ENCODE assay signal across 16 cellular contexts in the genomic region with DNA sequence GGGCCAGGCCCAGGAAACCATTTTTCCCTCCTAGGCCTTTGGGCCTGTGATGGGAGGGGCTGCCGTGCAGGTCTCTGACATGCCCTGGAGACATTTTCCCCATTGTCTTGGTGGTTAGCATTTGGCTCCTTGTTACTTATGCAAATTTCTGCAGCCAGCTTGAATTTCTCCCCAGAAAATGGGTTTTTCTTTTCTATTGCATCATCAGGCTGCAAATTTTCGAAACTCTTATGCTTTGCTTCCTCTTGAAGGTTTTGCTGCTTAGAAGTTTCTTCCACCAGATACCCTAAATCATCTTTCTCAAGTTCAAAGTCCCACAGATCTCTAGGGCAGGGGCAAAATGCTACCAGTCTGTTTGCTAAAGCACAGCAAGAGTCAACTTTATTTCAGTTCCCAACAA. TPM values are rescaled to one million over a fixed set of nuclear protein-coding genes. Genes with fewer than 3 reads are reported as not detected.
"Had no signal": no experiment of that assay in that cellular context is flagged by ENCODE, and none has a peak within 500 bp of the region (broad histone marks: within the 10 kb centered on the region; RNA-seq: fewer than 3 reads in every experiment).

No MANE protein-coding gene starts in this region.

RNA-seq across cellular contexts. Expression of a gene that starts 57.8 kb away (rescaled TPM):
- total RNA-seq: activated CD4-positive, alpha-beta memory T cell treated with anti-CD3 and anti-CD28 coated beads, Interleukin-2, amount 10 ng/mL, durations not matched to agents 7 days and 5 days; activated CD4-positive, alpha-beta T cell treated with anti-CD3 and anti-CD28 coated beads for 36 hours; activated CD4-positive, alpha-beta T cell treated with anti-CD3 and anti-CD28 coated beads, Interleukin-2, amount 10 ng/mL, durations not matched to agents 7 days and 5 days; activated CD8-positive, alpha-beta memory T cell treated with anti-CD3 and anti-CD28 coated beads, Interleukin-2, amount 10 ng/mL, durations not matched to agents 7 days and 5 days; activated CD8-positive, alpha-beta T cell treated with anti-CD3 and anti-CD28 coated beads, Interleukin-2, amount 10 ng/mL, durations not matched to agents 7 days and 5 days; activated naive CD8-positive, alpha-beta T cell treated with anti-CD3 and anti-CD28 coated beads, Interleukin-2, amount 10 ng/mL, durations not matched to agents 7 days and 5 days; activated T-helper 2 cell treated with anti-CD3 and anti-CD28 coated beads, Interferon-gamma antibody, Interleukin-2, Interleukin-4, amounts not matched to agents 10 μg/mL and 5 μg/mL and 100 μg/mL, durations not matched to agents 14 hours and 24 hours and 36 hours; ascending aorta; body of pancreas; breast epithelium; cardiac septum; cerebellum; T-helper 1 cell treated with Interleukin-12 subunit alpha and Interleukin-12 subunit beta and Interleukin-4 antibody, amounts not matched to agents 30 ng/mL and 1 ng/mL, for 36 hours; T-helper 17 cell; T-helper 2 cell treated with Interferon-gamma antibody and Interleukin-4, amounts not matched to agents 100 ng/mL and 5 ng/mL, for 36 hours; WTC11 had no signal
